In the genomic region with DNA sequence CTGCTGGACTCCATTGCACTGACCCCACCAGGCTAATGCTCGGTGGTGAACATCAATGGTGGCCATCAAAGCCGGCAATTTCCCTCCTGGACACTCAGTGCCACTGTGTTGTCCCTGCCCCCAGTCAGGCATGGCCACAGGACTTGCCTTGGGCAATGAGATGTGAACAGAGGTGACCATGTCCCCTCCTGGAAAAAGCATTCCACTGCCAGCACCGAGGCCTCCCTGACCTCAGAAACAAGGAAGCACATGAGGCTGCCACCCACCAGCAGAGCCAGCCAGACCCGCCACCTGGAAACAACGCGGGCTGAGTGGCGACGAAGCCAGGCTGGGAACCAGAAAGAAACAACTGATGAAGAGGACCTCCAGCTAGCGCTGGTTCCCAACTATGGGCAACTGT, we compare ENCODE assay signal across 28 cellular contexts. TPM values are rescaled to one million over a fixed set of nuclear protein-coding genes. Genes with fewer than 3 reads are reported as not detected.
DNase-seq lines count a peak whose midpoint lies in the region; ATAC-seq, FAIRE-seq and TF ChIP-seq lines count a peak whose summit lies in the region.
"Had no signal": no experiment of that assay in that cellular context is flagged by ENCODE, and none has a peak within 500 bp of the region (broad histone marks: within the 10 kb centered on the region; RNA-seq: fewer than 3 reads in every experiment).

No MANE protein-coding gene starts in this region.

- peaks cover 0 to 15% (median 4%) of the 10 kb centered on the region in 11 experiments; a peak in 6 of 22 replicates for H3K36me3 ChIP-seq in BLaER1 treated with 17β-estradiol and CSF1 and Interleukin-3, amounts not matched to agents 10 nM and 100 nM
- H3K36me3 ChIP-seq in neutrophil (peaks cover 3% of the 10 kb centered on the region), aorta (ENCODE audit: control insufficient read depth in 1 of 2, insufficient read depth in 2 of 2, low read length in 1 of 2) (no peaks in the 10 kb centered on the region)
- H3K36me3 ChIP-seq: esophagus squamous epithelium, ovary, uterus had no signal

- no peak overlapping the region for H3K4me3 Mint-ChIP-seq in activated CD8-positive, alpha-beta T cell treated with anti-CD3 and anti-CD28 coated beads, Interleukin-2, amount 10 ng/mL, durations not matched to agents 7 days and 5 days
- H3K4me3 Mint-ChIP-seq in activated CD8-positive, alpha-beta T cell treated with anti-CD3 and anti-CD28 coated beads for 36 hours = no peak overlapping the region
- H3K4me3 Mint-ChIP-seq: activated CD4-positive, alpha-beta T cell treated with anti-CD3 and anti-CD28 coated beads for 36 hours; activated naive CD4-positive, alpha-beta T cell treated with anti-CD3 and anti-CD28 coated beads for 36 hours; T-helper 17 cell had no signal

- H3K4me2 ChIP-seq in BLaER1 treated with 17β-estradiol and CSF1 and Interleukin-3, amounts not matched to agents 10 nM and 100 nM = peak overlapping the region in 9 of 11 experiments; percentile 10 to 87 (median 73); a peak in 15 of 22 replicates
- H3K4me2 ChIP-seq: SK-N-SH had no signal

- DNase-seq in activated CD8-positive, alpha-beta T cell treated with anti-CD3 and anti-CD28 coated beads, Interleukin-2, amount 10 ng/mL, durations not matched to agents 7 days and 5 days = no peak
- DNase-seq in activated CD8-positive, alpha-beta T cell treated with anti-CD3 and anti-CD28 coated beads for 36 hours = no peak
- DNase-seq in GM19239 (ENCODE audit: insufficient read length, low spot score) (no peak), posterior cingulate gyrus (no peak), aorta (no peak)
- DNase-seq: 8988T; activated CD4-positive, alpha-beta T cell treated with anti-CD3 and anti-CD28 coated beads for 36 hours; activated naive CD4-positive, alpha-beta T cell treated with anti-CD3 and anti-CD28 coated beads for 36 hours; dermis blood vessel endothelial cell; esophagus squamous epithelium; foreskin melanocyte; IMR-90; midbrain; naive thymus-derived CD4-positive, alpha-beta T cell; NCI-H446 treated with DMSO at 0.1 percent for 48 hours; NCI-H82; ovary; retina; RPMI8226; SK-N-SH; T-helper 17 cell; testis; uterus had no signal

- peaks cover 0 to 4% (median 0%) of the 10 kb centered on the region in 11 experiments; a peak in 1 of 22 replicates for H3K9me3 ChIP-seq in BLaER1 treated with 17β-estradiol and CSF1 and Interleukin-3, amounts not matched to agents 10 nM and 100 nM (replicated peaks in 1 of 11)
- H3K9me3 ChIP-seq in neutrophil (no peaks in the 10 kb centered on the region), aorta (ENCODE audit: control insufficient read depth, low read length) (no peaks in the 10 kb centered on the region)
- H3K9me3 ChIP-seq: esophagus squamous epithelium, ovary, SK-N-SH, testis, uterus had no signal

- H4K20me1 ChIP-seq in BLaER1 treated with 17β-estradiol and CSF1 and Interleukin-3, amounts not matched to agents 10 nM and 100 nM = peaks cover 60 to 100% (median 90%) of the 10 kb centered on the region in 11 experiments

- WGBS in aorta, 2 donors = 93 to 95% methylated on average over 9 of the region's 9 CpGs

- H3K4me1 Mint-ChIP-seq in activated CD8-positive, alpha-beta T cell treated with anti-CD3 and anti-CD28 coated beads, Interleukin-2, amount 10 ng/mL, durations not matched to agents 7 days and 5 days (ENCODE audit: low read depth) = peaks cover 82% of the 10 kb centered on the region
- peaks cover 73% of the 10 kb centered on the region for H3K4me1 Mint-ChIP-seq in activated CD8-positive, alpha-beta T cell treated with anti-CD3 and anti-CD28 coated beads for 36 hours (ENCODE audit: low read depth)

- H3K27me3 ChIP-seq in BLaER1 treated with 17β-estradiol and CSF1 and Interleukin-3, amounts not matched to agents 10 nM and 100 nM = no peaks in the 10 kb centered on the region
- no peaks in the 10 kb centered on the region for H3K27me3 ChIP-seq in neutrophil
- no peaks in the 10 kb centered on the region for H3K27me3 ChIP-seq in aorta (ENCODE audit: control insufficient read depth in 1 of 2, insufficient read depth in 2 of 2, low read length in 1 of 2)
- H3K27me3 ChIP-seq: esophagus squamous epithelium, ovary, testis, uterus had no signal

- POLR2A ChIA-PET in activated CD8-positive, alpha-beta T cell treated with anti-CD3 and anti-CD28 coated beads, Interleukin-2, amount 10 ng/mL, durations not matched to agents 7 days and 5 days (lab: Charles Lee) = interaction anchor here (1.1 kb wide), 1 partner anchor 20 kb away, joined by 3 read pairs; no protein-coding TSS in a partner anchor
- POLR2A ChIA-PET in activated CD8-positive, alpha-beta T cell treated with anti-CD3 and anti-CD28 coated beads for 36 hours (lab: Charles Lee) = interaction anchor here (0.6 to 1.1 kb wide), 2 partner anchors 21 to 132 kb away, joined by 3 to 4 read pairs; no protein-coding TSS in a partner anchor

- no peak for FAIRE-seq in GM19239 (lab: Jason Lieb, UNC)
- FAIRE-seq: endometrium, islet of Langerhans had no signal

- H3K4me1 ChIP-seq in BLaER1 treated with 17β-estradiol and CSF1 and Interleukin-3, amounts not matched to agents 10 nM and 100 nM = peaks cover 49 to 97% (median 74%) of the 10 kb centered on the region in 10 experiments
- H3K4me1 ChIP-seq in neutrophil (ENCODE audit: control insufficient read depth in 1 of 2, insufficient read depth in 1 of 2, low read depth in 1 of 2, low read length in 1 of 2) = peaks cover 19 to 26% of the 10 kb centered on the region in 2 experiments
- H3K4me1 ChIP-seq in aorta (ENCODE audit: control insufficient read depth in 1 of 2, insufficient read depth in 2 of 2, low read length in 2 of 2) = peaks cover 0 to 2% of the 10 kb centered on the region in 2 donors

- no peaks in the 10 kb centered on the region for H3K9me3 Mint-ChIP-seq in activated CD8-positive, alpha-beta T cell treated with anti-CD3 and anti-CD28 coated beads, Interleukin-2, amount 10 ng/mL, durations not matched to agents 7 days and 5 days (ENCODE audit: insufficient read depth)
- peaks cover 2% of the 10 kb centered on the region for H3K9me3 Mint-ChIP-seq in activated CD8-positive, alpha-beta T cell treated with anti-CD3 and anti-CD28 coated beads for 36 hours
- H3K9me3 Mint-ChIP-seq: activated naive CD4-positive, alpha-beta T cell treated with anti-CD3 and anti-CD28 coated beads for 36 hours; naive thymus-derived CD4-positive, alpha-beta T cell had no signal

- peaks cover 37% of the 10 kb centered on the region for H3K36me3 Mint-ChIP-seq in activated CD8-positive, alpha-beta T cell treated with anti-CD3 and anti-CD28 coated beads, Interleukin-2, amount 10 ng/mL, durations not matched to agents 7 days and 5 days (ENCODE audit: low read depth)
- H3K36me3 Mint-ChIP-seq in activated CD8-positive, alpha-beta T cell treated with anti-CD3 and anti-CD28 coated beads for 36 hours (ENCODE audit: low read depth) = peaks cover 9% of the 10 kb centered on the region

- CTCF ChIA-PET in activated CD8-positive, alpha-beta T cell treated with anti-CD3 and anti-CD28 coated beads, Interleukin-2, amount 10 ng/mL, durations not matched to agents 7 days and 5 days (lab: Charles Lee) = interaction anchor here (1.6 to 4.7 kb wide), 2 partner anchors 10 to 30 kb away, joined by 4 to 30 read pairs; a partner anchor contains a TSS
- CTCF ChIA-PET in activated CD8-positive, alpha-beta T cell treated with anti-CD3 and anti-CD28 coated beads for 36 hours (lab: Charles Lee) = interaction anchor here (10.1 kb wide), 1 partner anchor 30 kb away, joined by 45 read pairs; no protein-coding TSS in a partner anchor

- no peak for ATAC-seq in activated CD8-positive, alpha-beta T cell treated with anti-CD3 and anti-CD28 coated beads, Interleukin-2, amount 10 ng/mL, durations not matched to agents 7 days and 5 days
- ATAC-seq in activated CD8-positive, alpha-beta T cell treated with anti-CD3 and anti-CD28 coated beads for 36 hours = no peak
- no peak for ATAC-seq in aorta (ENCODE audit: low FRiP score)
- ATAC-seq: activated CD4-positive, alpha-beta T cell treated with anti-CD3 and anti-CD28 coated beads for 36 hours; naive thymus-derived CD4-positive, alpha-beta T cell; T-helper 17 cell had no signal

- no peak for TF ChIP-seq CTCF in activated CD8-positive, alpha-beta T cell treated with anti-CD3 and anti-CD28 coated beads for 36 hours (IDR thresholded peaks at IDR 0.05)
- TF ChIP-seq CTCF in VCaP (conservative IDR thresholded peaks at IDR 0.05) (no peak), neutrophil (IDR thresholded peaks at IDR 0.05) (no peak)

- H3K27ac Mint-ChIP-seq in activated CD8-positive, alpha-beta T cell treated with anti-CD3 and anti-CD28 coated beads, Interleukin-2, amount 10 ng/mL, durations not matched to agents 7 days and 5 days = peak overlapping the region; percentile 71
- H3K27ac Mint-ChIP-seq in activated CD8-positive, alpha-beta T cell treated with anti-CD3 and anti-CD28 coated beads for 36 hours = no peak overlapping the region
- H3K27ac Mint-ChIP-seq: activated CD4-positive, alpha-beta T cell treated with anti-CD3 and anti-CD28 coated beads for 36 hours; activated naive CD4-positive, alpha-beta T cell treated with anti-CD3 and anti-CD28 coated beads for 36 hours had no signal

- intact Hi-C loops in activated CD8-positive, alpha-beta T cell treated with anti-CD3 and anti-CD28 coated beads for 36 hours (cut with micrococcal nuclease) = no loop called here
- intact Hi-C loops in posterior cingulate gyrus (cut with DNase I) = no loop called here
- intact Hi-C loops in aorta (cut with DNase I) = no loop called here

- H3K27me3 Mint-ChIP-seq in activated CD8-positive, alpha-beta T cell treated with anti-CD3 and anti-CD28 coated beads, Interleukin-2, amount 10 ng/mL, durations not matched to agents 7 days and 5 days (ENCODE audit: low read depth) = no peaks in the 10 kb centered on the region
- no peaks in the 10 kb centered on the region for H3K27me3 Mint-ChIP-seq in activated CD8-positive, alpha-beta T cell treated with anti-CD3 and anti-CD28 coated beads for 36 hours
- H3K27me3 Mint-ChIP-seq: activated CD4-positive, alpha-beta T cell treated with anti-CD3 and anti-CD28 coated beads for 36 hours; naive thymus-derived CD4-positive, alpha-beta T cell; T-helper 17 cell had no signal

- no peak overlapping the region for H3K4me3 ChIP-seq in BLaER1 treated with 17β-estradiol and CSF1 and Interleukin-3, amounts not matched to agents 10 nM and 100 nM
- H3K4me3 ChIP-seq in neutrophil (ENCODE audit: low read depth in 1 of 2, low read length in 1 of 2) (no peak overlapping the region), aorta (ENCODE audit: low read length in 2 of 2) (no peak overlapping the region)
- H3K4me3 ChIP-seq: esophagus squamous epithelium, ovary, testis, uterus had no signal

- H3K27ac ChIP-seq in BLaER1 treated with 17β-estradiol and CSF1 and Interleukin-3, amounts not matched to agents 10 nM and 100 nM = peak overlapping the region in 6 of 11 experiments; percentile 4 to 75 (median 68); a peak in 5 of 22 replicates
- peak overlapping the region; percentile 92 for H3K27ac ChIP-seq in VCaP
- H3K27ac ChIP-seq in neutrophil = peak overlapping the region; percentile 30
- H3K27ac ChIP-seq in aorta (ENCODE audit: low read depth in 1 of 2, low read length in 2 of 2) = no peak overlapping the region
- H3K27ac ChIP-seq: ovary, testis had no signal

- no peak overlapping the region for H3K9ac ChIP-seq in BLaER1 treated with 17β-estradiol and CSF1 and Interleukin-3, amounts not matched to agents 10 nM and 100 nM
- H3K9ac ChIP-seq: SK-N-SH had no signal

RNA-seq across cellular contexts. Expression of a gene that starts 31.8 kb away (rescaled TPM):
- total RNA-seq in activated CD8-positive, alpha-beta T cell treated with anti-CD3 and anti-CD28 coated beads, Interleukin-2, amount 10 ng/mL, durations not matched to agents 7 days and 5 days = 100 to 1,000 TPM; 103 to 107 TPM
- 10 to 100 TPM; 78.5 to 83.5 TPM for total RNA-seq in activated CD8-positive, alpha-beta T cell treated with anti-CD3 and anti-CD28 coated beads for 36 hours
- total RNA-seq in aorta = 10 to 100 TPM; 50.8 to 69.5 TPM
- polyA plus RNA-seq in aorta = 10 to 100 TPM; 39.7 to 57.5 TPM

Comparison
In these comparisons a context has a peak if more than half of its experiments do, and no peak if none do; other contexts are left out.
1. H3K27ac ChIP-seq: peak in BLaER1 treated with 17β-estradiol and CSF1 and Interleukin-3, amounts not matched to agents 10 nM and 100 nM (6 of 11), VCaP (single experiment) and neutrophil (single experiment); none in aorta (0 of 2).